ENCODE assay signal across 13 cellular contexts in genomic region chr9:89277454-89277853, GRCh38. TPM values are rescaled to one million over a fixed set of nuclear protein-coding genes. Genes with fewer than 3 reads are reported as not detected.
A peak's percentile ranks its signal among the peaks of the same experiment; 100 is the strongest.
DNase-seq lines count a peak whose midpoint lies in the region; ATAC-seq and TF ChIP-seq lines count a peak whose summit lies in the region.
"Had no signal": no experiment of that assay in that cellular context is flagged by ENCODE, and none has a peak within 500 bp of the region (broad histone marks: within the 10 kb centered on the region; RNA-seq: fewer than 3 reads in every experiment).

No MANE protein-coding gene starts in this region.

- no peak for TF ChIP-seq CTCF in activated CD8-positive, alpha-beta T cell treated with anti-CD3 and anti-CD28 coated beads for 36 hours (IDR thresholded peaks at IDR 0.05)

- peaks cover 18 to 27% (median 23%) of the 10 kb centered on the region in 4 donors for H3K4me1 Mint-ChIP-seq in CD4-positive, alpha-beta memory T cell
- peaks cover 29% of the 10 kb centered on the region for H3K4me1 Mint-ChIP-seq in activated CD8-positive, alpha-beta T cell treated with anti-CD3 and anti-CD28 coated beads for 36 hours (ENCODE audit: low read depth)
- H3K4me1 Mint-ChIP-seq: nephron had no signal

- H3K36me3 Mint-ChIP-seq in CD4-positive, alpha-beta memory T cell, result peaks cover 10 to 19% of the 10 kb centered on the region in 2 donors
- peaks cover 7% of the 10 kb centered on the region for H3K36me3 Mint-ChIP-seq in activated CD8-positive, alpha-beta T cell treated with anti-CD3 and anti-CD28 coated beads for 36 hours (ENCODE audit: low read depth)

- peak overlapping the region in 6 of 8 donors; percentile 17 to 72 (median 50) for H3K4me3 Mint-ChIP-seq in CD4-positive, alpha-beta memory T cell
- H3K4me3 Mint-ChIP-seq in activated CD8-positive, alpha-beta T cell treated with anti-CD3 and anti-CD28 coated beads for 36 hours, result no peak overlapping the region
- H3K4me3 Mint-ChIP-seq: effector memory CD8-positive, alpha-beta T cell; nephron had no signal

- H3K27ac ChIP-seq in CD4-positive, alpha-beta memory T cell (ENCODE audit: low read depth, low read length), result no peak overlapping the region
- no peak overlapping the region for H3K27ac ChIP-seq in GM23248
- H3K27ac ChIP-seq: C4-2B, WERI-Rb-1 had no signal

- H3K9me3 Mint-ChIP-seq in CD4-positive, alpha-beta memory T cell, result peaks cover 5 to 36% (median 29%) of the 10 kb centered on the region in 8 donors
- H3K9me3 Mint-ChIP-seq in activated CD8-positive, alpha-beta T cell treated with anti-CD3 and anti-CD28 coated beads for 36 hours, result peaks cover 24% of the 10 kb centered on the region

- intact Hi-C loops in CD4-positive, alpha-beta memory T cell (cut with micrococcal nuclease), result loop anchor here (5.0 kb wide), 1 partner anchor 95 kb away; no protein-coding TSS in a partner anchor
- intact Hi-C loops in activated CD8-positive, alpha-beta T cell treated with anti-CD3 and anti-CD28 coated beads for 36 hours (cut with micrococcal nuclease), result loop anchor here (5.0 kb wide), 1 partner anchor 95 kb away; no protein-coding TSS in a partner anchor

- no peak overlapping the region for H3K4me2 ChIP-seq in GM23248 (ENCODE audit: unreplicated experiment)

- no peaks in the 10 kb centered on the region for H3K36me3 ChIP-seq in CD4-positive, alpha-beta memory T cell (ENCODE audit: insufficient read depth, low read length)
- no peaks in the 10 kb centered on the region for H3K36me3 ChIP-seq in GM23248 (ENCODE audit: low read depth)
- H3K36me3 ChIP-seq: WERI-Rb-1 had no signal

- H3K27me3 Mint-ChIP-seq in CD4-positive, alpha-beta memory T cell, result peaks cover 1 to 6% of the 10 kb centered on the region in 2 donors
- H3K27me3 Mint-ChIP-seq in activated CD8-positive, alpha-beta T cell treated with anti-CD3 and anti-CD28 coated beads for 36 hours, result peaks cover 2% of the 10 kb centered on the region

- H4K20me1 ChIP-seq in GM23248 (ENCODE audit: insufficient read depth), result no peaks in the 10 kb centered on the region

- no peak overlapping the region for H2AFZ ChIP-seq in GM23248

- H3K4me1 ChIP-seq in CD4-positive, alpha-beta memory T cell (ENCODE audit: insufficient read depth, low read length), result peaks cover 23% of the 10 kb centered on the region
- H3K4me1 ChIP-seq in GM23248 (ENCODE audit: insufficient read depth), result peaks cover 8% of the 10 kb centered on the region

- POLR2A ChIA-PET in CD4-positive, alpha-beta memory T cell (lab: Charles Lee; ENCODE audit: partially characterized antibody), result no interaction called here
- POLR2A ChIA-PET in activated CD8-positive, alpha-beta T cell treated with anti-CD3 and anti-CD28 coated beads for 36 hours (lab: Charles Lee), result no interaction called here

- peak; percentile 46 for ATAC-seq in activated CD8-positive, alpha-beta T cell treated with anti-CD3 and anti-CD28 coated beads for 36 hours
- no peak for ATAC-seq in HG02870 (IDR thresholded peaks at IDR 0.05; ENCODE audit: unreplicated experiment)
- ATAC-seq: effector memory CD8-positive, alpha-beta T cell had no signal

- H3K9ac ChIP-seq in GM23248, result no peak overlapping the region

- H3K27ac Mint-ChIP-seq in CD4-positive, alpha-beta memory T cell, result peak overlapping the region in 3 of 7 donors; percentile 36 to 43 (median 41)
- H3K27ac Mint-ChIP-seq in activated CD8-positive, alpha-beta T cell treated with anti-CD3 and anti-CD28 coated beads for 36 hours, result no peak overlapping the region
- H3K27ac Mint-ChIP-seq: effector memory CD8-positive, alpha-beta T cell; nephron had no signal

- peaks cover 13% of the 10 kb centered on the region for H3F3A ChIP-seq in GM23248 (ENCODE audit: insufficient read depth)

- in situ Hi-C loops in GM23248 (cut with MboI), result loop anchor here (10.0 kb wide), 1 partner anchor 273 kb away; no protein-coding TSS in a partner anchor

- H3K4me3 ChIP-seq in CD4-positive, alpha-beta memory T cell (ENCODE audit: low read length in 2 of 2), result no peak overlapping the region
- H3K4me3 ChIP-seq in GM23248, result no peak overlapping the region

- H3K79me2 ChIP-seq in GM23248 (ENCODE audit: insufficient read depth), result no peaks in the 10 kb centered on the region

- H3K9me2 ChIP-seq in GM23248 (ENCODE audit: insufficient read depth), result no peaks in the 10 kb centered on the region

- CTCF ChIA-PET in CD4-positive, alpha-beta memory T cell (lab: Charles Lee; ENCODE audit: partially characterized antibody), result interaction anchor here (0.7 kb wide), 1 partner anchor 12 kb away, joined by 3 read pairs; no protein-coding TSS in a partner anchor
- CTCF ChIA-PET in activated CD8-positive, alpha-beta T cell treated with anti-CD3 and anti-CD28 coated beads for 36 hours (lab: Charles Lee), result interaction anchor here (1.8 to 4.0 kb wide), 2 partner anchors 11 to 98 kb away, joined by 5 to 12 read pairs; no protein-coding TSS in a partner anchor

- H3K9me3 ChIP-seq in CD4-positive, alpha-beta memory T cell (ENCODE audit: control insufficient read depth in 1 of 2, low read length in 2 of 2), result peaks cover 0 to 12% of the 10 kb centered on the region in 2 donors
- H3K9me3 ChIP-seq in GM23248 (ENCODE audit: low read depth), result no peaks in the 10 kb centered on the region

- DNase-seq in CD4-positive, alpha-beta memory T cell, result peak in 3 of 5 donors; percentile 11 to 14 (median 14)
- DNase-seq in GM23248 (peak; percentile 13), islet precursor cell (peak; percentile 9), NCI-H69 (lab: John Stamatoyannopoulos, UW) (no peak), NCI-H1092 (lab: John Stamatoyannopoulos, UW) (no peak), SHP77 treated with DMSO at 0.1 percent for 48 hours (lab: John Stamatoyannopoulos, UW) (no peak)
- no peak for DNase-seq in activated CD8-positive, alpha-beta T cell treated with anti-CD3 and anti-CD28 coated beads for 36 hours
- DNase-seq: effector memory CD8-positive, alpha-beta T cell; NCI-H2081 treated with DMSO at 0.1 percent for 48 hours; WERI-Rb-1 had no signal

- no peaks in the 10 kb centered on the region for H3K27me3 ChIP-seq in CD4-positive, alpha-beta memory T cell (ENCODE audit: insufficient read depth, low read length)
- H3K27me3 ChIP-seq in GM23248 (replicated peaks; ENCODE audit: insufficient read depth), result no peaks in the 10 kb centered on the region

RNA-seq across cellular contexts. Expression of gene CKS2, which starts 33.5 kb away (rescaled TPM):
- 1 to 10 TPM; 6.5 to 8.5 TPM for total RNA-seq in CD4-positive, alpha-beta memory T cell
- 10 to 100 TPM; 24.3 to 35.4 TPM for polyA plus RNA-seq in CD4-positive, alpha-beta memory T cell
- 44.0 and 94.6 TPM in 2 replicates for total RNA-seq in GM23248 (2014; rRNA removed; shearing (Covaris generic))
- polyA plus RNA-seq in GM23248 (2016; fragmentation: Nextera tagmentation; extraction: Ambion mirVana), result 146 and 152 TPM in 2 replicates
- total RNA-seq in activated CD8-positive, alpha-beta T cell treated with anti-CD3 and anti-CD28 coated beads for 36 hours, result 100 to 1,000 TPM; 221 to 230 TPM

RNA-seq across cellular contexts. Expression of gene SECISBP2, which starts 40.8 kb away (rescaled TPM):
- total RNA-seq in CD4-positive, alpha-beta memory T cell, result 100 to 1,000 TPM in 1 of 2 experiments, 10 to 100 TPM in 1; 96.5 to 112 TPM
- 10 to 100 TPM; 12.5 to 23.3 TPM for polyA plus RNA-seq in CD4-positive, alpha-beta memory T cell
- total RNA-seq in GM23248 (2014; rRNA removed; shearing (Covaris generic)), result 12.2 and 19.0 TPM in 2 replicates
- polyA plus RNA-seq in GM23248 (2016; fragmentation: Nextera tagmentation; extraction: Ambion mirVana), result 11.9 and 13.0 TPM in 2 replicates
- total RNA-seq in activated CD8-positive, alpha-beta T cell treated with anti-CD3 and anti-CD28 coated beads for 36 hours, result 10 to 100 TPM; 40.4 to 42.5 TPM

Comparison
In these comparisons a context has a peak if more than half of its experiments do, and no peak if none do; other contexts are left out.
1. DNase-seq: peak in CD4-positive, alpha-beta memory T cell (3 of 5), GM23248 (single experiment) and islet precursor cell (single experiment); none in activated CD8-positive, alpha-beta T cell treated with anti-CD3 and anti-CD28 coated beads for 36 hours (single experiment), NCI-H69 (single experiment), NCI-H1092 (single experiment) and SHP77 treated with DMSO at 0.1 percent for 48 hours (single experiment).